1 cellular context compared by ENCODE assay signal in the genomic region with DNA sequence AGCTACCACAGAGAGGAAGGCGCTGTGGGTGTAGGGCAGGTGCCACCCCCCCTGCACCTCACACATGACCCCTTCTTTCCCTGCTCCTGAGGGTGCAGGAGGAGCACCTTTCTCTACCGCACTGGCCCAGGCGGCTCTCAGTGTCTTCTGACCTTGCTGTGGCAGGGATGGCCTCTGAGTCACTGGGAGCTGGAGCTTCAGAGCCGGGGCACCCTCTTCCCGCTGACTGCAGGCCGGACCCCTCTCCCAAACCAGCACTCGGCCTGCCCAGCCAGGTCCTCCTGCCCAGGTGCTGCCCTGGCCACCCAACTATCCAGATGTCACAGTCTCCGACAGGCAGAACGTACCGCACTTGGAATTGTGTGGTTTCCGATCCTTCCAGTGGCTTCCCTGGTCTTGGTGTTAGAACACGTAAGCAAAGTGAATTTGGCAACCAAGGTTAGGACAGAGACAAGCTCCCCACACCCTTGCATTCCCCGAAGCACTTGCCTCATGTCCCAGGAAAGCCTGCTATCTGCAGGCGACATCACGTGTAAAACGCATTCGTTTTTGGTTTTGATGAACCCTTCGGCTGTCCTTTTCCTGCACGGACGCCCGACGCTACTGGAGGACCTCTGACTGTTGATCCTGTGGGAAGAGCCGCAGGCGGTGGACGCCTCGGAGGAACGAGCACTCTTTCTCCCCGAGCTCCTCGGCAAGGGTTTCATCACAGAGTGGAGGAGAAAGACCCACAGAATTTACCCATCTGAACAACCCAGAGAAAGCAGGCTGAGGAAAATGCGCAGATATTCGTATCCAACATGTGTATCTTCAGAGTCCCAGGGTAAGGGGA.
TF ChIP-seq lines count a peak whose summit lies in the region.

No MANE protein-coding gene starts in this region.

TF ChIP-seq in HepG2, 621 proteins besides CTCF, POLR2A, EP300 and RAD21:
- TF ChIP-seq ZNF331 (CRISPR knock-in tag; IDR thresholded peaks at IDR 0.05) (no peak), KDM3A (CRISPR knock-in tag; IDR thresholded peaks at IDR 0.05; ENCODE audit: low read depth) (no peak), HDAC1 (CRISPR knock-in tag; IDR thresholded peaks at IDR 0.05) (no peak), ZC3H4 (CRISPR knock-in tag; IDR thresholded peaks at IDR 0.05; ENCODE audit: borderline replicate concordance) (no peak), ZSCAN20 (CRISPR knock-in tag; IDR thresholded peaks at IDR 0.05; ENCODE audit: borderline replicate concordance) (no peak)
- TF ChIP-seq, protein P1, sequence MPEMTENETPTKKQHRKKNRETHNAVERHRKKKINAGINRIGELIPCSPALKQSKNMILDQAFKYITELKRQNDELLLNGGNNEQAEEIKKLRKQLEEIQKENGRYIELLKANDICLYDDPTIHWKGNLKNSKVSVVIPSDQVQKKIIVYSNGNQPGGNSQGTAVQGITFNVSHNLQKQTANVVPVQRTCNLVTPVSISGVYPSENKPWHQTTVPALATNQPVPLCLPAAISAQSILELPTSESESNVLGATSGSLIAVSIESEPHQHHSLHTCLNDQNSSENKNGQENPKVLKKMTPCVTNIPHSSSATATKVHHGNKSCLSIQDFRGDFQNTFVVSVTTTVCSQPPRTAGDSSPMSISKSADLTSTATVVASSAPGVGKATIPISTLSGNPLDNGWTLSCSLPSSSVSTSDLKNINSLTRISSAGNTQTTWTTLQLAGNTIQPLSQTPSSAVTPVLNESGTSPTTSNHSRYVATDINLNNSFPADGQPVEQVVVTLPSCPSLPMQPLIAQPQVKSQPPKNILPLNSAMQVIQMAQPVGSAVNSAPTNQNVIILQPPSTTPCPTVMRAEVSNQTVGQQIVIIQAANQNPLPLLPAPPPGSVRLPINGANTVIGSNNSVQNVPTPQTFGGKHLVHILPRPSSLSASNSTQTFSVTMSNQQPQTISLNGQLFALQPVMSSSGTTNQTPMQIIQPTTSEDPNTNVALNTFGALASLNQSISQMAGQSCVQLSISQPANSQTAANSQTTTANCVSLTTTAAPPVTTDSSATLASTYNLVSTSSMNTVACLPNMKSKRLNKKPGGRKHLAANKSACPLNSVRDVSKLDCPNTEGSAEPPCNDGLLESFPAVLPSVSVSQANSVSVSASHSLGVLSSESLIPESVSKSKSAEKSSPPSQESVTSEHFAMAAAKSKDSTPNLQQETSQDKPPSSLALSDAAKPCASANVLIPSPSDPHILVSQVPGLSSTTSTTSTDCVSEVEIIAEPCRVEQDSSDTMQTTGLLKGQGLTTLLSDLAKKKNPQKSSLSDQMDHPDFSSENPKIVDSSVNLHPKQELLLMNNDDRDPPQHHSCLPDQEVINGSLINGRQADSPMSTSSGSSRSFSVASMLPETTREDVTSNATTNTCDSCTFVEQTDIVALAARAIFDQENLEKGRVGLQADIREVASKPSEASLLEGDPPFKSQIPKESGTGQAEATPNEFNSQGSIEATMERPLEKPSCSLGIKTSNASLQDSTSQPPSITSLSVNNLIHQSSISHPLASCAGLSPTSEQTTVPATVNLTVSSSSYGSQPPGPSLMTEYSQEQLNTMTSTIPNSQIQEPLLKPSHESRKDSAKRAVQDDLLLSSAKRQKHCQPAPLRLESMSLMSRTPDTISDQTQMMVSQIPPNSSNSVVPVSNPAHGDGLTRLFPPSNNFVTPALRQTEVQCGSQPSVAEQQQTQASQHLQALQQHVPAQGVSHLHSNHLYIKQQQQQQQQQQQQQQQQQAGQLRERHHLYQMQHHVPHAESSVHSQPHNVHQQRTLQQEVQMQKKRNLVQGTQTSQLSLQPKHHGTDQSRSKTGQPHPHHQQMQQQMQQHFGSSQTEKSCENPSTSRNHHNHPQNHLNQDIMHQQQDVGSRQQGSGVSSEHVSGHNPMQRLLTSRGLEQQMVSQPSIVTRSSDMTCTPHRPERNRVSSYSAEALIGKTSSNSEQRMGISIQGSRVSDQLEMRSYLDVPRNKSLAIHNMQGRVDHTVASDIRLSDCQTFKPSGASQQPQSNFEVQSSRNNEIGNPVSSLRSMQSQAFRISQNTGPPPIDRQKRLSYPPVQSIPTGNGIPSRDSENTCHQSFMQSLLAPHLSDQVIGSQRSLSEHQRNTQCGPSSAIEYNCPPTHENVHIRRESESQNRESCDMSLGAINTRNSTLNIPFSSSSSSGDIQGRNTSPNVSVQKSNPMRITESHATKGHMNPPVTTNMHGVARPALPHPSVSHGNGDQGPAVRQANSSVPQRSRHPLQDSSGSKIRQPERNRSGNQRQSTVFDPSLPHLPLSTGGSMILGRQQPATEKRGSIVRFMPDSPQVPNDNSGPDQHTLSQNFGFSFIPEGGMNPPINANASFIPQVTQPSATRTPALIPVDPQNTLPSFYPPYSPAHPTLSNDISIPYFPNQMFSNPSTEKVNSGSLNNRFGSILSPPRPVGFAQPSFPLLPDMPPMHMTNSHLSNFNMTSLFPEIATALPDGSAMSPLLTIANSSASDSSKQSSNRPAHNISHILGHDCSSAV (CRISPR knock-in tag; IDR thresholded peaks at IDR 0.05; ENCODE audit: borderline replicate concordance): no peak
- TF ChIP-seq, protein P2, sequence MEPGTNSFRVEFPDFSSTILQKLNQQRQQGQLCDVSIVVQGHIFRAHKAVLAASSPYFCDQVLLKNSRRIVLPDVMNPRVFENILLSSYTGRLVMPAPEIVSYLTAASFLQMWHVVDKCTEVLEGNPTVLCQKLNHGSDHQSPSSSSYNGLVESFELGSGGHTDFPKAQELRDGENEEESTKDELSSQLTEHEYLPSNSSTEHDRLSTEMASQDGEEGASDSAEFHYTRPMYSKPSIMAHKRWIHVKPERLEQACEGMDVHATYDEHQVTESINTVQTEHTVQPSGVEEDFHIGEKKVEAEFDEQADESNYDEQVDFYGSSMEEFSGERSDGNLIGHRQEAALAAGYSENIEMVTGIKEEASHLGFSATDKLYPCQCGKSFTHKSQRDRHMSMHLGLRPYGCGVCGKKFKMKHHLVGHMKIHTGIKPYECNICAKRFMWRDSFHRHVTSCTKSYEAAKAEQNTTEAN (CRISPR knock-in tag; conservative IDR thresholded peaks at IDR 0.05): no peak
